16 cellular contexts compared by ENCODE assay signal in the genomic region with DNA sequence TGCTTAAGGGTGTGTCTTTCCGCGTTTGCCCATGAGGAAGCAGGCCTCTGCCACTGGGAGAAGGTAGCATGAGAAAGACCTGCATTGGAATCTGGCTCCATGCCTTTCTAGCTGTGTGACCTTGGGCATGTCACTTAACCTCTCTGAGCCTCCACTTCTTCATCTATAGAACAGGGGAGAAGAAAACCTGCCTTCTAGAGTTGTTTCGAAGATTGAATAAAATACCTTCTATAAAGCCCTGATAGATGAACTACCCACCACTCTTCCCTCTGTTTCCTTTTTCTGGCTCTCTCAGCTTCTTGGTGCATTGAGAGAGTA. TPM values are rescaled to one million over a fixed set of nuclear protein-coding genes. Genes with fewer than 3 reads are reported as not detected.
DNase-seq lines count a peak whose midpoint lies in the region; ATAC-seq, FAIRE-seq and TF ChIP-seq lines count a peak whose summit lies in the region.
"Not testable (repeated sequence)": the region's sequence is repeated elsewhere in the genome, so short reads cannot be mapped to it uniquely, and the experiment has no call there.
"Had no signal": no experiment of that assay in that cellular context is flagged by ENCODE, and none has a peak within 500 bp of the region (broad histone marks: within the 10 kb centered on the region; RNA-seq: fewer than 3 reads in every experiment).

No MANE protein-coding gene starts in this region.

- H3K36me3 ChIP-seq in endothelial cell of umbilical vein (ENCODE audit: control insufficient read depth in 2 of 2, extremely low read depth in 1 of 2, insufficient read depth in 2 of 2, low read length in 2 of 2); kidney (ENCODE audit: control insufficient read depth in 1 of 2, insufficient read depth in 2 of 2, low read length in 2 of 2); right lobe of liver; transverse colon: not testable (repeated sequence)

- not testable (repeated sequence) for H3K4me3 ChIP-seq in endothelial cell of umbilical vein (replicated peaks in 1 of 3; ENCODE audit: insufficient read depth in 1 of 3, low read depth in 1 of 3, low read length in 3 of 3); right lobe of liver; transverse colon
- peak overlapping the region; percentile 55 to 61 for H3K4me3 ChIP-seq in kidney (ENCODE audit: low read length in 2 of 2)

- not testable (repeated sequence) for BruUV-seq in endothelial cell of umbilical vein (replicated peaks; lab: Mats Ljungman, UMichigan)

- H3K27me3 ChIP-seq in endothelial cell of umbilical vein (ENCODE audit: control insufficient read depth in 2 of 2, insufficient read depth in 2 of 2, low read length in 2 of 2), result peaks cover 0 to 30% of the 10 kb centered on the region in 2 experiments
- H3K27me3 ChIP-seq in right lobe of liver, transverse colon: not testable (repeated sequence)

- not testable (repeated sequence) for H4K20me1 ChIP-seq in endothelial cell of umbilical vein (replicated peaks; ENCODE audit: control insufficient read depth, extremely low read depth, insufficient read depth, low read length)

- peaks cover 45% of the 10 kb centered on the region for H3K4me1 Mint-ChIP-seq in CD14-positive monocyte
- H3K4me1 Mint-ChIP-seq in dendritic cell treated with granulocyte-macrophage colony-stimulating factor and Interleukin-4, amounts not matched to agents 40 ng/mL and 50 ng/mL, for 4 days (ENCODE audit: low read depth), result peaks cover 72% of the 10 kb centered on the region
- peaks cover 27% of the 10 kb centered on the region for H3K4me1 Mint-ChIP-seq in progenitor cell of endocrine pancreas (ENCODE audit: low read depth)

- TF ChIP-seq POLR2A in endothelial cell of umbilical vein (IDR thresholded peaks at IDR 0.05; ENCODE audit: low read depth, low read length); right lobe of liver (IDR thresholded peaks at IDR 0.05); transverse colon (IDR thresholded peaks at IDR 0.05): not testable (repeated sequence)

- not testable (repeated sequence) for H3K79me2 ChIP-seq in endothelial cell of umbilical vein (ENCODE audit: control insufficient read depth, insufficient read depth, low read length)

- not testable (repeated sequence) for H3K9me1 ChIP-seq in endothelial cell of umbilical vein (replicated peaks; ENCODE audit: control insufficient read depth, extremely low read depth, insufficient read depth, low read length)

- not testable (repeated sequence) for H2AFZ ChIP-seq in endothelial cell of umbilical vein (ENCODE audit: low read depth, low read length)

- ATAC-seq in right lobe of liver, result not testable (repeated sequence)

- not testable (repeated sequence) for H3K9me3 ChIP-seq in endothelial cell of umbilical vein (replicated peaks; ENCODE audit: control insufficient read depth, insufficient read depth, low read length); kidney (ENCODE audit: control insufficient read depth in 1 of 2, low read length in 2 of 2); right lobe of liver; transverse colon

- H3K4me2 ChIP-seq in endothelial cell of umbilical vein (ENCODE audit: insufficient read depth, low read length), result not testable (repeated sequence)

- H3K9me3 Mint-ChIP-seq in CD14-positive monocyte; dendritic cell treated with granulocyte-macrophage colony-stimulating factor and Interleukin-4, amounts not matched to agents 40 ng/mL and 50 ng/mL, for 4 days; progenitor cell of endocrine pancreas (ENCODE audit: low read depth): not testable (repeated sequence)

- in situ Hi-C loops in transverse colon (cut with MboI; ENCODE audit: low pct_ligation_motif_present in 1 of 4, low pct_unique_long_range_greater_than_20kb in 1 of 4, low sequenced_read_pairs in 3 of 4), result not testable (repeated sequence)

- CTCF ChIA-PET in endothelial cell of umbilical vein (lab: Charles Lee), result interaction anchor here (2.8 kb wide), 1 partner anchor 9 kb away, joined by 10 read pairs; no protein-coding TSS in a partner anchor

- FAIRE-seq in endothelial cell of umbilical vein (lab: Jason Lieb, UNC), result peak; percentile 15
- not testable (repeated sequence) for FAIRE-seq in kidney (lab: Jason Lieb, UNC)

- WGBS in right lobe of liver (ENCODE audit: insufficient coverage, low coverage, low lambda C conversion rate, missing lambda C conversion rate), result 30% methylated on average over 3 of the region's 3 CpGs
- 46 to 80% methylated on average over 1 to 3 of the region's 3 CpGs for WGBS in transverse colon (ENCODE audit: low coverage in 1 of 2), 2 donors

- intact Hi-C loops in CD14-positive monocyte (cut with micrococcal nuclease); endothelial cell of umbilical vein (cut with micrococcal nuclease); kidney (cut with DNase I); right lobe of liver (cut with DNase I); transverse colon (cut with DNase I; ENCODE audit: low total_unique reads): not testable (repeated sequence)
- intact Hi-C loops in dendritic cell treated with granulocyte-macrophage colony-stimulating factor and Interleukin-4, amounts not matched to agents 40 ng/mL and 50 ng/mL, for 4 days (cut with micrococcal nuclease), result loop anchor here (5.0 kb wide), 1 partner anchor 36 kb away; a partner anchor contains a TSS

- POLR2A ChIA-PET in endothelial cell of umbilical vein (lab: Charles Lee), result not testable (repeated sequence)

- not testable (repeated sequence) for H3K27me3 Mint-ChIP-seq in CD14-positive monocyte (ENCODE audit: low read depth in 3 of 3); dendritic cell treated with granulocyte-macrophage colony-stimulating factor and Interleukin-4, amounts not matched to agents 40 ng/mL and 50 ng/mL, for 4 days; progenitor cell of endocrine pancreas

- H3K27ac ChIP-seq in VCaP (peak overlapping the region; percentile 75), kidney (ENCODE audit: low read depth in 2 of 2, low read length in 2 of 2) (peak overlapping the region; percentile 44 to 47), right lobe of liver (peak overlapping the region; percentile 59 to 81 (median 77)), transverse colon (peak overlapping the region; percentile 76 to 80 (median 78))
- H3K27ac ChIP-seq in endothelial cell of umbilical vein (ENCODE audit: insufficient read depth, low read depth, low read length), result not testable (repeated sequence)

- DNase-seq in CD14-positive monocyte (ENCODE audit: low spot score); endothelial cell of umbilical vein (ENCODE audit: low read depth, low spot score); kidney; right lobe of liver; progenitor cell of endocrine pancreas (ENCODE audit: low spot score, unreplicated experiment); transverse colon: not testable (repeated sequence)

- peak overlapping the region; percentile 37 to 80 for H3K4me3 Mint-ChIP-seq in CD14-positive monocyte
- peak overlapping the region; percentile 51 for H3K4me3 Mint-ChIP-seq in dendritic cell treated with granulocyte-macrophage colony-stimulating factor and Interleukin-4, amounts not matched to agents 40 ng/mL and 50 ng/mL, for 4 days
- H3K4me3 Mint-ChIP-seq in progenitor cell of endocrine pancreas (ENCODE audit: low read depth), result not testable (repeated sequence)

- not testable (repeated sequence) for H3K4me1 ChIP-seq in endothelial cell of umbilical vein (ENCODE audit: control insufficient read depth, extremely low read depth, insufficient read depth, low read length)
- H3K4me1 ChIP-seq in kidney (ENCODE audit: control insufficient read depth in 1 of 2, insufficient read depth in 1 of 2, low read depth in 1 of 2, low read length in 2 of 2), result peaks cover 27 to 29% of the 10 kb centered on the region in 2 donors
- peaks cover 0 to 38% (median 15%) of the 10 kb centered on the region in 4 donors for H3K4me1 ChIP-seq in right lobe of liver
- peaks cover 5 to 53% (median 28%) of the 10 kb centered on the region in 4 donors for H3K4me1 ChIP-seq in transverse colon

- not testable (repeated sequence) for H3K36me3 Mint-ChIP-seq in CD14-positive monocyte; dendritic cell treated with granulocyte-macrophage colony-stimulating factor and Interleukin-4, amounts not matched to agents 40 ng/mL and 50 ng/mL, for 4 days (ENCODE audit: low read depth); progenitor cell of endocrine pancreas (ENCODE audit: insufficient read depth)

- not testable (repeated sequence) for TF ChIP-seq EP300 in transverse colon (IDR thresholded peaks at IDR 0.05; ENCODE audit: low read depth)

- H3K27ac Mint-ChIP-seq in CD14-positive monocyte (peak overlapping the region in 2 of 7 donors; percentile 58 to 62), progenitor cell of endocrine pancreas (peak overlapping the region; percentile 69)
- H3K27ac Mint-ChIP-seq in dendritic cell treated with granulocyte-macrophage colony-stimulating factor and Interleukin-4, amounts not matched to agents 40 ng/mL and 50 ng/mL, for 4 days, result peak overlapping the region; percentile 86

- not testable (repeated sequence) for H3K9ac ChIP-seq in endothelial cell of umbilical vein (replicated peaks; ENCODE audit: extremely low read depth, insufficient read depth, low read length); kidney (ENCODE audit: low read length in 2 of 2)

- not testable (repeated sequence) for TF ChIP-seq CTCF in CD14-positive monocyte (IDR thresholded peaks at IDR 0.05); VCaP (conservative IDR thresholded peaks at IDR 0.05); endothelial cell of umbilical vein (IDR thresholded peaks at IDR 0.05; ENCODE audit: extremely low read depth in 1 of 2, insufficient read depth in 1 of 2, low read depth in 1 of 2, low read length in 2 of 2); kidney (IDR thresholded peaks at IDR 0.05; ENCODE audit: borderline replicate concordance, extremely low read depth, insufficient read depth); right lobe of liver (IDR thresholded peaks at IDR 0.05); progenitor cell of endocrine pancreas (IDR thresholded peaks at IDR 0.05; ENCODE audit: unreplicated experiment); transverse colon (IDR thresholded peaks at IDR 0.05)

- dilution Hi-C loops in endothelial cell of umbilical vein (cut with MboI; ENCODE audit: extremely low pct_ligation_motif_present, low sequenced_read_pairs), result not testable (repeated sequence)

RNA-seq across cellular contexts. Expression of a gene that starts 35.7 kb away (rescaled TPM):
- polyA plus RNA-seq in CD14-positive monocyte (10 to 100 TPM; 65.8 to 69.1 TPM), endothelial cell of umbilical vein (18.6 and 27.1 TPM in 2 replicates), kidney (ENCODE audit: insufficient read depth, low read depth, low replicate concordance) (42.2 TPM)
- total RNA-seq in endothelial cell of umbilical vein (33.4 and 36.1 TPM in 2 replicates), kidney (25.3 TPM), right lobe of liver (10 to 100 TPM in 5 of 6 experiments, 1 to 10 TPM in 1; 6.9 to 19.8 (median 11.5) TPM), progenitor cell of endocrine pancreas (43.3 and 46.8 TPM in 2 replicates), transverse colon (10 to 100 TPM; 10.5 to 76.2 (median 36.5) TPM)
- polyA plus RNA-seq in endothelial cell of umbilical vein (2011; cell fraction: cytosol; rRNA removed), result 46.9 and 52.2 TPM in 2 replicates
- polyA plus RNA-seq in endothelial cell of umbilical vein (2011; cell fraction: nucleus; rRNA removed), result 15.2 and 21.0 TPM in 2 replicates
- 51.8 and 101 TPM in 2 replicates for polyA plus RNA-seq in endothelial cell of umbilical vein (2012)
- 5.1 and 5.5 TPM in 2 replicates for polyA minus RNA-seq in endothelial cell of umbilical vein
- polyA minus RNA-seq in endothelial cell of umbilical vein (2011; cell fraction: cytosol; rRNA and poly(A)+ RNA removed), result 7.1 TPM
- polyA minus RNA-seq in endothelial cell of umbilical vein (2011; cell fraction: nucleus; rRNA and poly(A)+ RNA removed), result 5.0 and 7.3 TPM in 2 replicates

RNA-seq across cellular contexts. Expression of a gene that starts 59.2 kb away (rescaled TPM):
- polyA plus RNA-seq in CD14-positive monocyte (not detected), endothelial cell of umbilical vein (0.19 and 0.25 TPM in 2 replicates), kidney (ENCODE audit: insufficient read depth, low read depth, low replicate concordance) (1,820 TPM)
- total RNA-seq in endothelial cell of umbilical vein (not detected in 2 replicates), kidney (94.4 TPM), right lobe of liver (10 to 100 TPM; 15.1 to 40.6 (median 32.7) TPM), progenitor cell of endocrine pancreas (not detected in 2 replicates), transverse colon (1 to 10 TPM in 2 of 4 donors, not detected in 2; 1.2 to 4.6 TPM)
- polyA plus RNA-seq in endothelial cell of umbilical vein (2011; cell fraction: cytosol; rRNA removed), result 0.14 and 0.34 TPM in 2 replicates
- 0.36 TPM in 1 of 2 replicates, not detected in the other for polyA plus RNA-seq in endothelial cell of umbilical vein (2011; cell fraction: nucleus; rRNA removed)
- polyA plus RNA-seq in endothelial cell of umbilical vein (2012), result not detected in 2 replicates
- polyA minus RNA-seq in endothelial cell of umbilical vein, result not detected in 2 replicates
- polyA minus RNA-seq in endothelial cell of umbilical vein (2011; cell fraction: cytosol; rRNA and poly(A)+ RNA removed), result not detected
- not detected in 2 replicates for polyA minus RNA-seq in endothelial cell of umbilical vein (2011; cell fraction: nucleus; rRNA and poly(A)+ RNA removed)
- total RNA-seq: A673; CD4-positive, alpha-beta memory T cell; CD4-positive, CD25-positive, alpha-beta regulatory T cell; CD8-positive, alpha-beta memory T cell; Daoy; G401; GM12878 had no signal
- polyA plus RNA-seq: AG04450; CD4-positive, alpha-beta memory T cell; CD4-positive, CD25-positive, alpha-beta regulatory T cell; CD8-positive, alpha-beta memory T cell; GM12878 had no signal
